ENCODE assay signal across 11 cellular contexts in genomic region chr14:90510208-90510607, GRCh38.
DNase-seq lines count a peak whose midpoint lies in the region; TF ChIP-seq lines count a peak whose summit lies in the region.
"Had no signal": no experiment of that assay in that cellular context is flagged by ENCODE, and none has a peak within 500 bp of the region (broad histone marks: within the 10 kb centered on the region; RNA-seq: fewer than 3 reads in every experiment).

No MANE protein-coding gene starts in this region.

- H3K27ac ChIP-seq in HEK293 (ENCODE audit: extremely low read depth, low read depth, low read length) (no peak overlapping the region), parathyroid adenoma (peak overlapping the region; percentile 75)
- H3K27ac ChIP-seq: gastrocnemius medialis had no signal

- no peaks in the 10 kb centered on the region for H3K79me2 ChIP-seq in parathyroid adenoma

- H3K27me3 ChIP-seq in parathyroid adenoma (ENCODE audit: control insufficient read depth, insufficient read depth, low read length), result no peaks in the 10 kb centered on the region
- H3K27me3 ChIP-seq: gastrocnemius medialis had no signal

- intact Hi-C loops in head of caudate nucleus (cut with DNase I), result loop anchor here (10.0 kb wide), 1 partner anchor 105 kb away; no protein-coding TSS in a partner anchor

- H3K9me3 ChIP-seq in HEK293 (ENCODE audit: control insufficient read depth, insufficient read depth, low read depth, low read length) (no peaks in the 10 kb centered on the region), parathyroid adenoma (ENCODE audit: control insufficient read depth, low read length) (no peaks in the 10 kb centered on the region)
- H3K9me3 ChIP-seq: gastrocnemius medialis had no signal

- CTCF ChIA-PET in HEK293 (lab: Yijun Ruan, JAX), result no interaction called here

- H3K4me3 ChIP-seq in HEK293 (ENCODE audit: low read depth, low read length) (no peak overlapping the region), parathyroid adenoma (ENCODE audit: low read depth, low read length) (no peak overlapping the region)
- H3K4me3 ChIP-seq: gastrocnemius medialis had no signal

- H3K4me2 ChIP-seq in parathyroid adenoma (ENCODE audit: low read length), result peak overlapping the region; percentile 35

- H3K36me3 ChIP-seq in HEK293 (ENCODE audit: control insufficient read depth in 2 of 2, insufficient read depth in 1 of 2, low read length in 2 of 2) (no peaks in the 10 kb centered on the region), parathyroid adenoma (ENCODE audit: control insufficient read depth, insufficient read depth, low read length) (no peaks in the 10 kb centered on the region)
- H3K36me3 ChIP-seq: gastrocnemius medialis had no signal

- POLR2A ChIA-PET in HEK293 (lab: Yijun Ruan, JAX), result no interaction called here

- DNase-seq in NCI-H2196 treated with DMSO at 0.1 percent for 48 hours (lab: John Stamatoyannopoulos, UW; ENCODE audit: unreplicated experiment) (peak; percentile 37), head of caudate nucleus (peak in 34 of 42 donors; percentile 30 to 83 (median 62)), NCI-H82 treated with DMSO at 0.1 percent for 48 hours (lab: John Stamatoyannopoulos, UW; ENCODE audit: unreplicated experiment) (no peak), glomerular visceral epithelial cell (ENCODE audit: extremely low spot score) (no peak), RKO (ENCODE audit: low spot score) (no peak), hepatic stellate cell (ENCODE audit: low spot score) (no peak)
- DNase-seq: gastrocnemius medialis; OCI-M1; stimulated activated CD4-positive, alpha-beta T cell treated with anti-CD3 and anti-CD28 coated beads, Interleukin-12 subunit alpha, Interleukin-12 subunit beta, amount 100 ng/mL, for 4 hours had no signal

- H2AFZ ChIP-seq in parathyroid adenoma, result peak overlapping the region; percentile 64

- H3K9ac ChIP-seq in parathyroid adenoma, result no peak overlapping the region

- H3K4me1 ChIP-seq in HEK293 (ENCODE audit: control insufficient read depth, insufficient read depth, low read length) (no peaks in the 10 kb centered on the region; the same call in 1 of the 2 replicates), parathyroid adenoma (peaks cover 56% of the 10 kb centered on the region)

- no peak for TF ChIP-seq CTCF in HEK293 (tag by site-specific recombination; IDR thresholded peaks at IDR 0.05)
- TF ChIP-seq CTCF in parathyroid adenoma (IDR thresholded peaks at IDR 0.05), result no peak

TF ChIP-seq in HEK293, 187 proteins besides CTCF, POLR2A, EP300 and RAD21:
- TF ChIP-seq ZFHX2 (tag by site-specific recombination; conservative IDR thresholded peaks at IDR 0.05) (peak; percentile 48), SP7 (tag by site-specific recombination; IDR thresholded peaks at IDR 0.05) (0 out of 2 replicates have a peak, but pooled peaks have one; percentile 36), PBX3 (CRISPR knock-in tag; IDR thresholded peaks at IDR 0.05) (no peak)

Comparison
In these comparisons a context has a peak if more than half of its experiments do, and no peak if none do; other contexts are left out.
1. DNase-seq: peak in NCI-H2196 treated with DMSO at 0.1 percent for 48 hours (single experiment) and head of caudate nucleus (34 of 42); none in NCI-H82 treated with DMSO at 0.1 percent for 48 hours (single experiment), glomerular visceral epithelial cell (single experiment), RKO (single experiment) and hepatic stellate cell (single experiment).